Comparison of ENCODE assay signal across 8 cellular contexts in the genomic region with DNA sequence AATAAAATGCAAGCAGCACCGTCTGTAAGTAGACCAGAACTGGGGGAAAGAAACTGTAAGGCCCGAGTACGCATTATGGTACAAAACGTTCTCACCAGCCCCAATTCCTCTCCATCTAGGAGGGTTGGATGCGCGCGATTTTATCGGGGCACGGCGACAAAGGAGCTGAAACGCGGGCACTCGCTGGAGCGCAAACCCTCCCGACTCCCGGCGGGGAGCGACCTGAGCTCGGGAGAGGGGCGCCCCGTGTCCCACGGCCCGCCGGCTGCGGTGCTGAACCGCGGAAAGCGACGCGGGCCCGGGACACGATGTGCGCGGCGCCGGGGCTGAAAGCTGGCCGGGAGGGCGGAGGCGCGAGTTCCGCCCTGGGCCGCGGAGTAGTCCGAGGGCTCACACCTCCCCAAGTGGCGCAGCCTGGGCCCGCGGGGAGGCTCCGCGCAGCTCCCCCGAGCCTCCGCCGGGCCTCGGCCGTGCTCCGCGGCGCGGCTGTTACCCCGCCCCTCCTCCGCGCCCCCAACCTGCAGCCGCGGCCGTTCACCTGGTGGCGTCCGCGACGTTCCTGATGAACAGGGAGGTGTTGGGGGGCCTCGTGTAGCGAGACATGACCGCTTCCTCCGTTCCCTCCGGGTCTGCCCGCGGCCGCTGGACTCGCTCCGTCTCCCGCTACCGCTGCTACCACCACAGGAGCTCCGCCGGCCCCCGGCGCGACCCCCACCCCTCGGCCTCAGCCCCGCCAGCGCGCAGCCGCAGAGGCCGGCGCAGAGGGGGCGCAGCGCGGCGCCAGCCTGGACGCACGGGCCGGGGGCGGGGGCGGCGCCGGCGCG. TPM values are rescaled to one million over a fixed set of nuclear protein-coding genes. Genes with fewer than 3 reads are reported as not detected.
A peak's percentile ranks its signal among the peaks of the same experiment; 100 is the strongest.
DNase-seq lines count a peak whose midpoint lies in the region; ATAC-seq, FAIRE-seq and TF ChIP-seq lines count a peak whose summit lies in the region.

A gene (minus strand): TSS at position 787 of the 824 bp plus-strand sequence. CDS start 184 bp downstream, at position 603.

- ATAC-seq in HG02571 (IDR thresholded peaks at IDR 0.05; ENCODE audit: unreplicated experiment) (peak; percentile 65), GM19328 (IDR thresholded peaks at IDR 0.05; ENCODE audit: unreplicated experiment) (no peak)

- no peak within 1 kb of the TSS for H3K27ac ChIP-seq in thyroid gland

- H3K4me3 ChIP-seq in thyroid gland (replicated peaks in 1 of 3), result peak within 1 kb of the TSS; percentile 59 to 88 (median 62)

- intact Hi-C loops in thyroid gland (cut with DNase I), result no loop called here

- H3K4me1 Mint-ChIP-seq in nephron progenitor cell, result peaks cover 22% of the 10 kb centered on the region

- H3K9me3 ChIP-seq in thyroid gland, result no peaks in the 10 kb centered on the region

- FAIRE-seq in GM12891 (lab: Jason Lieb, UNC), result peak; percentile 93

- DNase-seq in GM12891 (ENCODE audit: insufficient read length, low spot score) (peak; percentile 87), NCI-H2227 treated with DMSO at 0.1 percent for 48 hours (lab: John Stamatoyannopoulos, UW) (peak; percentile 12), fibroblast of gingiva (ENCODE audit: low read depth) (peak; percentile 20), nephron progenitor cell (peak; percentile 80), thyroid gland (peak; percentile 42 to 45)
- DNase-seq in activated T-cell treated with anti-CD3 and anti-CD28 coated beads, Interleukin-2, amount 50 U/mL, for 1 hour, result peak; percentile 54

- TF ChIP-seq CTCF in nephron progenitor cell (IDR thresholded peaks at IDR 0.05), result no peak
- peak in 1 of 6 experiments; percentile 12 for TF ChIP-seq CTCF in thyroid gland (IDR thresholded peaks at IDR 0.05)

- no peaks in the 10 kb centered on the region for H3K27me3 ChIP-seq in thyroid gland

- H3K27me3 Mint-ChIP-seq in nephron progenitor cell (ENCODE audit: low read depth, poor library complexity), result peaks cover 7% of the 10 kb centered on the region

- H3K27ac Mint-ChIP-seq in nephron progenitor cell, result peak within 1 kb of the TSS; percentile 39

- H3K4me1 ChIP-seq in thyroid gland, result peaks cover 3 to 5% of the 10 kb centered on the region in 2 donors

- H3K36me3 ChIP-seq in thyroid gland, result no peaks in the 10 kb centered on the region

- TF ChIP-seq POLR2A in GM12891 (IDR thresholded peaks at IDR 0.05; ENCODE audit: low read depth, low read length), result no peak
- peak in 1 of 2 donors; percentile 14 for TF ChIP-seq POLR2A in thyroid gland (IDR thresholded peaks at IDR 0.05)

- no peaks in the 10 kb centered on the region for H3K9me3 Mint-ChIP-seq in nephron progenitor cell

- WGBS in thyroid gland, 2 donors, result 1 to 4% methylated on average over 11 to 14 of the region's 105 CpGs

- peaks cover 12% of the 10 kb centered on the region for H3K36me3 Mint-ChIP-seq in nephron progenitor cell (ENCODE audit: low read depth)

- H3K4me3 Mint-ChIP-seq in nephron progenitor cell, result peak within 1 kb of the TSS; percentile 92

TF ChIP-seq in GM12891, 5 proteins besides CTCF, POLR2A, EP300 and RAD21:
- no peak for TF ChIP-seq POU2F2 (IDR thresholded peaks at IDR 0.05; ENCODE audit: low read depth, low read length)
- no peak for TF ChIP-seq POLR2AphosphoS5 (IDR thresholded peaks at IDR 0.05; ENCODE audit: low read depth, low read length)
- peak; percentile 11; the same call in 1 of the 2 replicates for TF ChIP-seq SPI1 (IDR thresholded peaks at IDR 0.05; ENCODE audit: low read depth, low read length)
- TF ChIP-seq TAF1 (IDR thresholded peaks at IDR 0.05; ENCODE audit: low read depth, low read length), result no peak
- no peak for TF ChIP-seq PAX5 (IDR thresholded peaks at IDR 0.05; ENCODE audit: insufficient read depth, low read length, severe bottlenecking)

RNA-seq across cellular contexts. Expression of the gene that starts here (rescaled TPM):
- 0.30 TPM for polyA plus RNA-seq in GM12891 (2012; ENCODE audit: low read depth, missing spikeins)
- 1 to 10 TPM in 3 of 4 donors, under 1 TPM in 1; 0.88 to 3.3 (median 2.7) TPM for total RNA-seq in thyroid gland

Comparison
In these comparisons a context has a peak if more than half of its experiments do, and no peak if none do; other contexts are left out.
1. DNase-seq: peak in every context shown above with its lines; median percentile 87 in GM12891; 80 in nephron progenitor cell; 54 in activated T-cell treated with anti-CD3 and anti-CD28 coated beads, Interleukin-2, amount 50 U/mL, for 1 hour; 44 in thyroid gland; 20 in fibroblast of gingiva; 12 in NCI-H2227 treated with DMSO at 0.1 percent for 48 hours.